8 cellular contexts compared by ENCODE assay signal in the genomic region with DNA sequence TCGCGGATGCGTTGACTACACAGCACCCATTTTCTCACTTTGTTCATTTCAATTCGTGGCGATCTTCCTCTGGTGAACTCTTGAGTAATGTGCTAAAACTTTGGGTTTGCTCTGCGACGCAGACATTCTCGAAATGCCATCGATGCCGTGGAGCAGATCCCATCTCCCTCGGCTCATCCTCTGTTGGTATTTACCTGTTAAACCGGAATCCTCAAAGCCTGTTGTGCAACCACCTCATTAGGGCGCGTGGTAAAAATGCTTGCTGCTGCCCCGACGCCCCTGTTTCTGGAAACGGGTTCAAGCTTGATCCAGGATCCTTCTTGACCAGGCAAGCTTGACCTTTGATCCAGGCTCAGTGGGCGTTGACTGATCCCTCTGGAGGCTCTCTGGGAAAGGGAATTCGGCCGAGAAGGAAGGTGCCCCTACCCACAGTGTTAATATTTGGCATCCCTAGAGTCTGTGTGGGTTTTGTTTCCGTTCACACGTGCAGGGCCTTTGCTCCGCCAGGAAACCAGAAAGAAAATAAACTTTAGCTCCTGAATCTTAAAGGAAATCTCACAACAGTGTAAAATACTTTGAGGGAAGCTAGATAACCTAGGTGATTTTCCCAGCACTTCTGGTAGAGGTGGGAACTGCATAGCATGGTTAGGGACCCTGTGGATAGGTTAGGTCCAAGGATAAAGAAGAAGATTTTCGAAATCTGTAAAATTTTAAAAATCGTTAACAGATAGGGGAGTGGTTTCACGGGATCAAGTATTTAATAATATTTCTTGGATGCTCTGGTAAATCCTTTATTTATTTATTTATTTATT. TPM values are rescaled to one million over a fixed set of nuclear protein-coding genes. Genes with fewer than 3 reads are reported as not detected.
DNase-seq lines count a peak whose midpoint lies in the region; ATAC-seq and TF ChIP-seq lines count a peak whose summit lies in the region.

No MANE protein-coding gene starts in this region.

- DNase-seq in SIG-M5 treated with dmso at 0.1 percent for 504 hours (lab: John Stamatoyannopoulos, UW; ENCODE audit: unreplicated experiment) (peak; percentile 51), SIG-M5 (lab: John Stamatoyannopoulos, UW) (no peak), NCI-H1048 (lab: John Stamatoyannopoulos, UW) (peak; percentile 5), fibroblast of peridontal ligament (ENCODE audit: extremely low read depth) (peak; percentile 55), nephron progenitor cell (peak; percentile 62)
- peak; percentile 51 for DNase-seq in activated CD8-positive, alpha-beta memory T cell treated with anti-CD3 and anti-CD28 coated beads, Interleukin-2, amount 10 ng/mL, durations not matched to agents 7 days and 5 days

- no peaks in the 10 kb centered on the region for H3K27me3 Mint-ChIP-seq in activated CD8-positive, alpha-beta memory T cell treated with anti-CD3 and anti-CD28 coated beads, Interleukin-2, amount 10 ng/mL, durations not matched to agents 7 days and 5 days
- peaks cover 7% of the 10 kb centered on the region for H3K27me3 Mint-ChIP-seq in nephron progenitor cell (ENCODE audit: low read depth, poor library complexity)

- no peaks in the 10 kb centered on the region for H3K9me3 Mint-ChIP-seq in activated CD8-positive, alpha-beta memory T cell treated with anti-CD3 and anti-CD28 coated beads, Interleukin-2, amount 10 ng/mL, durations not matched to agents 7 days and 5 days (ENCODE audit: low read depth)
- H3K9me3 Mint-ChIP-seq in nephron progenitor cell: peaks cover 3% of the 10 kb centered on the region

- CTCF ChIA-PET in activated CD8-positive, alpha-beta memory T cell treated with anti-CD3 and anti-CD28 coated beads, Interleukin-2, amount 10 ng/mL, durations not matched to agents 7 days and 5 days (lab: Charles Lee): interaction anchor here (0.9 to 2.0 kb wide), 4 partner anchors 16 to 178 kb away, joined by 3 to 10 read pairs (median 4); no protein-coding TSS in a partner anchor

- TF ChIP-seq CTCF in nephron progenitor cell (IDR thresholded peaks at IDR 0.05): no peak

- H3K4me1 Mint-ChIP-seq in activated CD8-positive, alpha-beta memory T cell treated with anti-CD3 and anti-CD28 coated beads, Interleukin-2, amount 10 ng/mL, durations not matched to agents 7 days and 5 days: peaks cover 48% of the 10 kb centered on the region
- peaks cover 69% of the 10 kb centered on the region for H3K4me1 Mint-ChIP-seq in nephron progenitor cell

- peak overlapping the region; percentile 98 for H3K27ac Mint-ChIP-seq in activated CD8-positive, alpha-beta memory T cell treated with anti-CD3 and anti-CD28 coated beads, Interleukin-2, amount 10 ng/mL, durations not matched to agents 7 days and 5 days
- H3K27ac Mint-ChIP-seq in nephron progenitor cell: peak overlapping the region; percentile 100

- H3K4me3 Mint-ChIP-seq in activated CD8-positive, alpha-beta memory T cell treated with anti-CD3 and anti-CD28 coated beads, Interleukin-2, amount 10 ng/mL, durations not matched to agents 7 days and 5 days: peak overlapping the region; percentile 93
- peak overlapping the region; percentile 97 for H3K4me3 Mint-ChIP-seq in nephron progenitor cell

- H3K36me3 Mint-ChIP-seq in activated CD8-positive, alpha-beta memory T cell treated with anti-CD3 and anti-CD28 coated beads, Interleukin-2, amount 10 ng/mL, durations not matched to agents 7 days and 5 days: peaks cover 16% of the 10 kb centered on the region
- H3K36me3 Mint-ChIP-seq in nephron progenitor cell (ENCODE audit: low read depth): peaks cover 10% of the 10 kb centered on the region

- ATAC-seq in activated CD8-positive, alpha-beta memory T cell treated with anti-CD3 and anti-CD28 coated beads, Interleukin-2, amount 10 ng/mL, durations not matched to agents 7 days and 5 days: no peak
- no peak for ATAC-seq in HG02981 (IDR thresholded peaks at IDR 0.05; ENCODE audit: unreplicated experiment)
- no peak for ATAC-seq in HG02571 (IDR thresholded peaks at IDR 0.05; ENCODE audit: unreplicated experiment)

RNA-seq across cellular contexts. Expression of a gene that starts 1.0 kb away (rescaled TPM):
- 100 to 1,000 TPM; 112 to 116 TPM for total RNA-seq in activated CD8-positive, alpha-beta memory T cell treated with anti-CD3 and anti-CD28 coated beads, Interleukin-2, amount 10 ng/mL, durations not matched to agents 7 days and 5 days
